ENCODE assay signal across 1 cellular context in genomic region chr12:55739025-55739378, GRCh38.
TF ChIP-seq lines count a peak whose summit lies in the region.

No MANE protein-coding gene starts in this region.

TF ChIP-seq in SK-N-SH treated with all-trans-retinoic acid at 6 μM for 48 hours, 23 proteins besides CTCF, POLR2A, EP300 and RAD21 (continued from another document):
- TF ChIP-seq PATZ1 (CRISPR knock-in tag; IDR thresholded peaks at IDR 0.05; ENCODE audit: borderline replicate concordance) (no peak), ARNTL (CRISPR knock-in tag; IDR thresholded peaks at IDR 0.05; ENCODE audit: borderline replicate concordance, low read depth) (no peak), OSR1 (CRISPR knock-in tag; IDR thresholded peaks at IDR 0.05) (no peak), TSHZ2 (CRISPR knock-in tag; IDR thresholded peaks at IDR 0.05) (no peak), SNAI2 (CRISPR knock-in tag; IDR thresholded peaks at IDR 0.05) (no peak), ZNF70 (CRISPR knock-in tag; IDR thresholded peaks at IDR 0.05) (no peak), CSRNP3 (CRISPR knock-in tag; IDR thresholded peaks at IDR 0.05) (no peak), CSDC2 (CRISPR knock-in tag; IDR thresholded peaks at IDR 0.05) (no peak), ZFP3 (CRISPR knock-in tag; IDR thresholded peaks at IDR 0.05) (no peak), BACH2 (CRISPR knock-in tag; IDR thresholded peaks at IDR 0.05; ENCODE audit: borderline replicate concordance) (no peak), POU6F1 (CRISPR knock-in tag; IDR thresholded peaks at IDR 0.05; ENCODE audit: borderline replicate concordance, low read depth) (no peak), ZFP30 (CRISPR knock-in tag; IDR thresholded peaks at IDR 0.05) (no peak), ZNF565 (CRISPR knock-in tag; conservative IDR thresholded peaks at IDR 0.05; ENCODE audit: low read depth) (no peak), CREB5 (CRISPR knock-in tag; IDR thresholded peaks at IDR 0.05; ENCODE audit: low read depth) (no peak), TCF4 (CRISPR knock-in tag; IDR thresholded peaks at IDR 0.05; ENCODE audit: borderline replicate concordance) (no peak), PPARA (CRISPR knock-in tag; IDR thresholded peaks at IDR 0.05; ENCODE audit: borderline replicate concordance) (no peak), ZNF8 (CRISPR knock-in tag; IDR thresholded peaks at IDR 0.05) (no peak)
